ENCODE assay signal across 21 cellular contexts in the genomic region with DNA sequence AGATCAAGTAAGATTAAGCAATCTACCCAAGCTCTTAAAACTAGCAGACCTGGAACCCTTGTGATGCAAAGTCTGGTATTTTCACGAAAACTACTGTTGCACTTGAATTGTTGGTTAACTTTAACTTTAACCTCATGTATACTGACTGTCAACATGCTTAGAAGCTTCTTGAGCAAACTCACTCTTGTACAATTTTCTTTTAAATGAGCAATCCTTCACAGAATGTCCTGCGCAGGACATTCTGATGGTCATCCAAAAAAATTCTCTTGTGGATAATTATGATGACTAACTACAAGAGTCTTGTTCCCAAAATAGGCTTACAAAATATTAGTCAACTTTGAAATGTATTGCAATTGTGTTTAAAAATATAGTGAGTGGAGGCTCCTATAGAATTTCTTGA. TPM values are rescaled to one million over a fixed set of nuclear protein-coding genes. Genes with fewer than 3 reads are reported as not detected.
A peak's percentile ranks its signal among the peaks of the same experiment; 100 is the strongest.
DNase-seq lines count a peak whose midpoint lies in the region; ATAC-seq and TF ChIP-seq lines count a peak whose summit lies in the region.
"Had no signal": no experiment of that assay in that cellular context is flagged by ENCODE, and none has a peak within 500 bp of the region (broad histone marks: within the 10 kb centered on the region; RNA-seq: fewer than 3 reads in every experiment).

No MANE protein-coding gene starts in this region.

- in situ Hi-C loops in gastrocnemius medialis (cut with MboI; ENCODE audit: low sequenced_read_pairs in 4 of 4): no loop called here

- peak; percentile 76 to 81 for ATAC-seq in gastrocnemius medialis
- ATAC-seq in HG03108 (IDR thresholded peaks at IDR 0.05; ENCODE audit: unreplicated experiment): no peak
- ATAC-seq: K562, PC-3 had no signal

- intact Hi-C loops in gastrocnemius medialis (cut with DNase I; ENCODE audit: low total_unique reads): no loop called here
- intact Hi-C loops in head of caudate nucleus (cut with DNase I): no loop called here

- no peak for TF ChIP-seq POLR2A in gastrocnemius medialis (IDR thresholded peaks at IDR 0.05)

- H3K27me3 ChIP-seq in adipocyte (replicated peaks; ENCODE audit: control insufficient read depth, insufficient read depth, low read length): no peaks in the 10 kb centered on the region
- no peaks in the 10 kb centered on the region for H3K27me3 ChIP-seq in gastrocnemius medialis
- H3K27me3 ChIP-seq: BE2C, esophagus muscularis mucosa, pancreas had no signal

- no peak overlapping the region for H3K27ac ChIP-seq in gastrocnemius medialis
- H3K27ac ChIP-seq: esophagus muscularis mucosa, pancreas had no signal

- H3K9me3 ChIP-seq in adipocyte (ENCODE audit: control insufficient read depth, low read length): no peaks in the 10 kb centered on the region
- H3K9me3 ChIP-seq in gastrocnemius medialis: no peaks in the 10 kb centered on the region
- H3K9me3 ChIP-seq: BE2C, esophagus muscularis mucosa, pancreas had no signal

- H3K4me3 ChIP-seq in adipocyte (ENCODE audit: low read length) (peak overlapping the region; percentile 49), fibroblast of the aortic adventitia (ENCODE audit: low read depth, low read length) (no peak overlapping the region), gastrocnemius medialis (no peak overlapping the region)
- H3K4me3 ChIP-seq: esophagus muscularis mucosa, K562, pancreas, smooth muscle cell had no signal

- DNase-seq in GM03348 (ENCODE audit: low spot score) (peak; percentile 35), adipocyte (ENCODE audit: low read depth) (peak; percentile 77), fibroblast of the aortic adventitia (ENCODE audit: low read depth) (peak; percentile 78), gastrocnemius medialis (no peak), HPDE6-E6E7 (ENCODE audit: extremely low spot score) (no peak), head of caudate nucleus (no peak), NCI-H748 treated with DMSO at 0.1 percent for 48 hours (lab: John Stamatoyannopoulos, UW) (no peak)
- DNase-seq: activated CD4-positive, CD25-positive, alpha-beta regulatory T cell treated with anti-CD3 and anti-CD28 coated beads, Interleukin-2, amount 50 U/mL, for 72 hours; activated CD8-positive, alpha-beta memory T cell treated with anti-CD3 and anti-CD28 coated beads, Interleukin-2, amount 50 U/mL, for 4 hours; BE2C; effector CD4-positive, alpha-beta T cell; GF-D8; NCI-H1092 treated with DMSO at 0.1 percent for 48 hours; NCI-H2107; NCI-H526; pancreas; PC-3 had no signal

- H3K4me1 ChIP-seq in adipocyte (ENCODE audit: control insufficient read depth, insufficient read depth, low read length): peaks cover 21% of the 10 kb centered on the region
- H3K4me1 ChIP-seq in gastrocnemius medialis: peaks cover 0 to 12% of the 10 kb centered on the region in 2 donors
- H3K4me1 ChIP-seq: BE2C, pancreas had no signal

- TF ChIP-seq CTCF in fibroblast of the aortic adventitia (IDR thresholded peaks at IDR 0.05; ENCODE audit: insufficient read depth, low read length) (no peak), gastrocnemius medialis (IDR thresholded peaks at IDR 0.05 in 4 of 5, conservative IDR thresholded peaks at IDR 0.05 in 1 of 5) (no peak)

- H3K36me3 ChIP-seq in adipocyte (ENCODE audit: control insufficient read depth, insufficient read depth, low read length, severe bottlenecking): no peaks in the 10 kb centered on the region
- no peaks in the 10 kb centered on the region for H3K36me3 ChIP-seq in gastrocnemius medialis
- H3K36me3 ChIP-seq: BE2C, esophagus muscularis mucosa, pancreas had no signal

- peak overlapping the region; percentile 47 for H3K9ac ChIP-seq in adipocyte (ENCODE audit: low read length)

RNA-seq across cellular contexts. Expression of a gene that starts 54.0 kb away (rescaled TPM):
- total RNA-seq in fibroblast of the aortic adventitia (ENCODE audit: low replicate concordance) (16.2 and 17.2 TPM in 2 replicates), gastrocnemius medialis (1 to 10 TPM; 4.4 to 5.3 (median 4.9) TPM)

Comparison
In these comparisons a context has a peak if more than half of its experiments do, and no peak if none do; other contexts are left out.
1. DNase-seq: peak in GM03348 (single experiment), adipocyte (single experiment) and fibroblast of the aortic adventitia (single experiment); none in gastrocnemius medialis (0 of 2), HPDE6-E6E7 (single experiment), head of caudate nucleus (0 of 42) and NCI-H748 treated with DMSO at 0.1 percent for 48 hours (single experiment).